8 cellular contexts compared by ENCODE assay signal in genomic region chr18:5294618-5295230, GRCh38. TPM values are rescaled to one million over a fixed set of nuclear protein-coding genes. Genes with fewer than 3 reads are reported as not detected.
DNase-seq lines count a peak whose midpoint lies in the region; TF ChIP-seq lines count a peak whose summit lies in the region.

No MANE protein-coding gene starts in this region.

- H3K4me2 ChIP-seq in Loucy (ENCODE audit: low read depth, low read length, poor library complexity, severe bottlenecking), result peak overlapping the region; percentile 91

- H3F3A ChIP-seq in Loucy (ENCODE audit: low read depth), result no peaks in the 10 kb centered on the region

- peak overlapping the region; percentile 91 to 100 (median 99) for H3K27ac ChIP-seq in spleen

- H3K79me2 ChIP-seq in Loucy (ENCODE audit: insufficient read depth, low read length), result peaks cover 19% of the 10 kb centered on the region

- peak in 1 of 3 donors; percentile 21 for TF ChIP-seq POLR2A in spleen (IDR thresholded peaks at IDR 0.05)

- DNase-seq in H4 (ENCODE audit: low spot score), result peak; percentile 35
- DNase-seq in T1000 (lab: John Stamatoyannopoulos, UW), result peak; percentile 1
- peak; percentile 61 for DNase-seq in astrocyte of the spinal cord (ENCODE audit: low read depth, low spot score)
- peak; percentile 95 for DNase-seq in spleen
- no peak for DNase-seq in cortex of kidney (lab: John Stamatoyannopoulos, UW)

- H3K4me3 ChIP-seq in Loucy (ENCODE audit: low read length, poor library complexity, severe bottlenecking) (peak overlapping the region; percentile 75), astrocyte of the spinal cord (ENCODE audit: low read depth, low read length) (peak overlapping the region; percentile 81), iPS-18c (ENCODE audit: insufficient read depth, low read depth, low read length) (peak overlapping the region; percentile 60), spleen (peak overlapping the region; percentile 65 to 91 (median 81))

- no peaks in the 10 kb centered on the region for H3K4me1 ChIP-seq in ES-I3 (ENCODE audit: insufficient read depth, low read length)
- peaks cover 15% of the 10 kb centered on the region for H3K4me1 ChIP-seq in Loucy (ENCODE audit: insufficient read depth, low read length, poor library complexity, severe bottlenecking)
- H3K4me1 ChIP-seq in spleen, result peaks cover 5 to 28% (median 22%) of the 10 kb centered on the region in 6 donors

- H2AFZ ChIP-seq in Loucy (ENCODE audit: low read length), result peak overlapping the region; percentile 92

- in situ Hi-C loops in astrocyte of the spinal cord (cut with HindIII; ENCODE audit: low sequenced_read_pairs), result no loop called here

- H3K9me2 ChIP-seq in Loucy (replicated peaks; ENCODE audit: low read depth, low read length), result no peaks in the 10 kb centered on the region

- H3K36me3 ChIP-seq in ES-I3 (ENCODE audit: insufficient read depth, low read length) (no peaks in the 10 kb centered on the region; the same call in 1 of the 2 replicates), Loucy (ENCODE audit: insufficient read depth, low read length) (peaks cover 16% of the 10 kb centered on the region), spleen (peaks cover 0 to 31% (median 16%) of the 10 kb centered on the region in 6 donors)

- H3K9ac ChIP-seq in ES-I3 (ENCODE audit: low read depth, low read length) (peak overlapping the region; percentile 65), Loucy (ENCODE audit: low read depth, low read length, poor library complexity, severe bottlenecking) (peak overlapping the region; percentile 92)

- 0 to 1% (median 0%) methylated on average over 1 to 54 of the region's 54 CpGs for WGBS in spleen, 5 donors

- H3K9me3 ChIP-seq in ES-I3 (ENCODE audit: control insufficient read depth, insufficient read depth, low read length) (no peaks in the 10 kb centered on the region), Loucy (ENCODE audit: insufficient read depth, low read depth, low read length) (no peaks in the 10 kb centered on the region), iPS-18c (ENCODE audit: control insufficient read depth, insufficient read depth, low read length) (peaks cover 2% of the 10 kb centered on the region), spleen (no peaks in the 10 kb centered on the region)

- H4K20me1 ChIP-seq in Loucy (ENCODE audit: insufficient read depth, low read length, poor library complexity, severe bottlenecking), result peaks cover 6% of the 10 kb centered on the region

- no peak for TF ChIP-seq CTCF in Loucy (conservative IDR thresholded peaks at IDR 0.05; ENCODE audit: low read length)
- no peak for TF ChIP-seq CTCF in astrocyte of the spinal cord (IDR thresholded peaks at IDR 0.05; ENCODE audit: low read depth, low read length)
- no peak for TF ChIP-seq CTCF in spleen (IDR thresholded peaks at IDR 0.05 in 8 of 11, conservative IDR thresholded peaks at IDR 0.05 in 3 of 11)

- intact Hi-C loops in spleen (cut with DNase I; ENCODE audit: low total_unique reads), result loop anchor here (5.0 kb wide), 1 partner anchor 52 kb away; no protein-coding TSS in a partner anchor

- H3K27me3 ChIP-seq in Loucy (ENCODE audit: insufficient read depth, low read length, poor library complexity, severe bottlenecking) (no peaks in the 10 kb centered on the region), spleen (replicated peaks in 1 of 7) (no peaks in the 10 kb centered on the region)

RNA-seq across cellular contexts. Expression of gene ZBTB14, which starts 0.8 kb away (rescaled TPM):
- 17.6 and 18.0 TPM in 2 replicates for total RNA-seq in H4 (2014; rRNA removed; shearing (Covaris generic))
- total RNA-seq in spleen, result 10 to 100 TPM; 18.5 to 26.7 (median 22.7) TPM
- 10 to 100 TPM; 12.9 to 14.3 (median 13.5) TPM for polyA plus RNA-seq in spleen
